ENCODE assay signal across 31 cellular contexts in the genomic region with DNA sequence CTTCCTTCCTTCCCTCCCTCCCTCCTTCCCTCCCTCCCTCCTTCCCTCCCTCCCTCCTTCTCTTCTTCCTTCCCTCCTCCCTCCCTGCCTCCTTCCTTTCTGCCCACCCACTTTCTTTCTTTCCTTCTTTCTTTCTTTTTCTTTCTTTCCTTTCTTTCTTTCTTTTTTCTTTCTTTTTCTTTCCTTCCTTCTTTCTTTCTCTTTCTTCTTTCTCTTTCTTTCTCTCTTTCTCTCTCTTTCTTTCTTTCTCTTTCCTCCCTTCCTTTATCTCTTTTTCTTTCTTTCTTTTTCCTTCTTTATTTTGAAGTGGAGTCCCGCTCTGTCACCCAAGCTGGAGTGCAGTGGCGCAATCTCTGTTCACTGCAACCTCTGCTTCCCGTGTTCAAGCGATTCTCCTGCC.
"Had no signal": no experiment of that assay in that cellular context is flagged by ENCODE, and none has a peak within 500 bp of the region (broad histone marks: within the 10 kb centered on the region; RNA-seq: fewer than 3 reads in every experiment).

No MANE protein-coding gene starts in this region.

- FAIRE-seq: bronchial epithelial cell had no signal

- H3K4me1 Mint-ChIP-seq: activated CD4-positive, alpha-beta memory T cell treated with anti-CD3 and anti-CD28 coated beads, Interleukin-2, amount 10 ng/mL, durations not matched to agents 7 days and 5 days; activated naive CD4-positive, alpha-beta T cell treated with anti-CD3 and anti-CD28 coated beads, Interleukin-2, amount 10 ng/mL, durations not matched to agents 7 days and 5 days had no signal

- H3K9me3 ChIP-seq: MG63, Peyer's patch had no signal

- DNase-seq: activated CD4-positive, alpha-beta memory T cell treated with anti-CD3 and anti-CD28 coated beads, Interleukin-2, amount 10 ng/mL, durations not matched to agents 7 days and 5 days; activated CD4-positive, alpha-beta T cell treated with anti-CD3 and anti-CD28 coated beads for 1 hour; activated CD4-positive, alpha-beta T cell treated with anti-CD3 and anti-CD28 coated beads for 48 hours; activated CD4-positive, CD25-positive, alpha-beta regulatory T cell; activated naive CD4-positive, alpha-beta T cell treated with anti-CD3 and anti-CD28 coated beads, Interleukin-2, amount 10 ng/mL, durations not matched to agents 7 days and 5 days; activated naive CD8-positive, alpha-beta T cell treated with anti-CD3 and anti-CD28 coated beads, Interleukin-2, amount 50 U/mL, for 24 hours; activated T-cell treated with anti-CD3 and anti-CD28 coated beads, Interleukin-2, amount 50 U/mL, for 24 hours; anterior cingulate cortex; cerebellar nuclear complex; Kasumi-1; KG1; MG63; NCI-H1048; NCI-H1105 treated with DMSO at 0.1 percent for 48 hours; NCI-H1436; NCI-H1694 treated with DMSO at 0.1 percent for 48 hours; NCI-H2029; NCI-H345; NCI-H524 treated with DMSO at 0.1 percent for 48 hours; NK-92 treated with Interleukin-12 subunit alpha and Interleukin-12 subunit beta, amount 100 ng/mL, for 24 hours; PC-3; Peyer's patch; SIG-M5; SW 1271; T-helper 1 cell; T1000; WERI-Rb-1 had no signal

- H3K36me3 Mint-ChIP-seq: activated naive CD4-positive, alpha-beta T cell treated with anti-CD3 and anti-CD28 coated beads, Interleukin-2, amount 10 ng/mL, durations not matched to agents 7 days and 5 days; activated naive CD8-positive, alpha-beta T cell; brain had no signal

- H3K27ac ChIP-seq: Peyer's patch, WERI-Rb-1 had no signal

- H3K27me3 ChIP-seq: MG63, Peyer's patch had no signal

- H3K9me3 Mint-ChIP-seq: activated CD4-positive, alpha-beta memory T cell treated with anti-CD3 and anti-CD28 coated beads, Interleukin-2, amount 10 ng/mL, durations not matched to agents 7 days and 5 days; activated naive CD4-positive, alpha-beta T cell treated with anti-CD3 and anti-CD28 coated beads, Interleukin-2, amount 10 ng/mL, durations not matched to agents 7 days and 5 days; activated naive CD8-positive, alpha-beta T cell treated with anti-CD3 and anti-CD28 coated beads, Interleukin-2, amount 50 U/mL, for 24 hours; activated T-cell treated with anti-CD3 and anti-CD28 coated beads, Interleukin-2, amount 50 U/mL, for 24 hours had no signal

- H3K4me3 ChIP-seq: MG63, Peyer's patch had no signal

- H3K4me3 Mint-ChIP-seq: activated CD4-positive, alpha-beta memory T cell treated with anti-CD3 and anti-CD28 coated beads, Interleukin-2, amount 10 ng/mL, durations not matched to agents 7 days and 5 days; activated naive CD4-positive, alpha-beta T cell treated with anti-CD3 and anti-CD28 coated beads, Interleukin-2, amount 10 ng/mL, durations not matched to agents 7 days and 5 days; activated naive CD8-positive, alpha-beta T cell; activated naive CD8-positive, alpha-beta T cell treated with anti-CD3 and anti-CD28 coated beads, Interleukin-2, amount 50 U/mL, for 24 hours; activated T-cell treated with anti-CD3 and anti-CD28 coated beads, Interleukin-2, amount 50 U/mL, for 24 hours; brain had no signal

- H3K27ac Mint-ChIP-seq: activated CD4-positive, alpha-beta memory T cell treated with anti-CD3 and anti-CD28 coated beads, Interleukin-2, amount 10 ng/mL, durations not matched to agents 7 days and 5 days; activated naive CD4-positive, alpha-beta T cell treated with anti-CD3 and anti-CD28 coated beads, Interleukin-2, amount 10 ng/mL, durations not matched to agents 7 days and 5 days; activated naive CD8-positive, alpha-beta T cell; activated naive CD8-positive, alpha-beta T cell treated with anti-CD3 and anti-CD28 coated beads, Interleukin-2, amount 50 U/mL, for 24 hours; activated T-cell treated with anti-CD3 and anti-CD28 coated beads, Interleukin-2, amount 50 U/mL, for 24 hours had no signal

- ATAC-seq: activated naive CD8-positive, alpha-beta T cell treated with anti-CD3 and anti-CD28 coated beads, Interleukin-2, amount 50 U/mL, for 24 hours; PC-3; Right ventricle myocardium inferior had no signal

- H3K36me3 ChIP-seq: MG63, Peyer's patch, WERI-Rb-1 had no signal

- H3K27me3 Mint-ChIP-seq: activated CD4-positive, alpha-beta memory T cell treated with anti-CD3 and anti-CD28 coated beads, Interleukin-2, amount 10 ng/mL, durations not matched to agents 7 days and 5 days; activated naive CD8-positive, alpha-beta T cell; activated T-cell treated with anti-CD3 and anti-CD28 coated beads, Interleukin-2, amount 50 U/mL, for 24 hours; brain had no signal
